In the genomic region with DNA sequence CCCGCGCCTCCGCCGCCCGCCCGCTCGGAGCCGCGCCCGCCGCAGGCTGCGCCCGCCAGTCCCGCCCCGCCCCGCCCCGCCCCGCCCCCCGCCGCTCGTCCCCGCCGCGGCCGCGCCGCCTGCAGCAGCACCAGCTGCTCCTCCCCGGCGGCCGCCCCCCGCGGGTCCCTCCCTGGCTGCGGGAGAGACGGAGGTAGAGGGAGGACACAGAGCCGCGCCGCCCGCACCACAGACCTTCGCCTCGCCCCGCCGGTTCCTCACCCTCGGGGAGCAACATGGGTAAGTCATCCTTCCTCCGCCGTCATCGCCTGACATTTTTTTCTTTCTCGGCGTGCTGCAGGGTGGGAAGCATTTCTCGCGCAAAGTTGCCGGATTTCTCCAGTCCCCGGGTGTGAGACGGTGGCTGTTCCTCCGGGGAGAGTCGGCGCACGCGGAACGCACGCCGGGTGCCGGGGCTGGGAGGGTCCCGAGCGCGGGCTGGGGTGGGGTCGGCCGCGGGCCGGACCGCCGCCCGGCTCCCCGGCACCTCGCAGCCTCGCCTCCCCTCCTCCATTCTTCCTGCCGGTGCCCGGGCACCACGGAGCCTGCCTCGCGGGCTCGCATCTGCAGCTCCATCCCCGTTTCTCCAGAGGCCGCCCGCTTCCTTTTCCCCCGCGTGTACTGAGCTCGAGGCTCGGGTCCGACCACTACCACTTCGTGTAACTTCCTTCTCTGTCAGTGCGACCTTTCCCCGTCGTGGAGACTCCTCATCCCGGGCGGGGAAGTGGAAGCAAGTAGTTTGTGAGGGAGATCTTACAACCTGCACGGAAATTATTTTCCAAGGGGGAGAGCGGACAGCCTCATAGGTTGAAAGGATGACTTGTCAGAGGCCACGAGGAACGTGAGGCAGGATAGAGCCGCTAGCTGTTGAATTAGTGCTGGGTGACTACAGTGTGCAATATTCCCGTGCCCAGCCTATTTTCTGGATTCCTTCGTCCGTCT, we compare ENCODE assay signal across 8 cellular contexts. TPM values are rescaled to one million over a fixed set of nuclear protein-coding genes. Genes with fewer than 3 reads are reported as not detected.
DNase-seq lines count a peak whose midpoint lies in the region; ATAC-seq and TF ChIP-seq lines count a peak whose summit lies in the region.

TSS of gene RAP1GDS1 (plus strand) at position 94 of the 981 bp plus-strand sequence. CDS start at position 276, 182 bp downstream.

- TF ChIP-seq RAD21 in neural cell (conservative IDR thresholded peaks at IDR 0.05): no peak

- no peaks in the 10 kb centered on the region for H3K27me3 ChIP-seq in OCI-LY3 (ENCODE audit: low read depth, low read length)
- H3K27me3 ChIP-seq in neural cell (ENCODE audit: insufficient read depth, low read depth, low read length): no peaks in the 10 kb centered on the region

- no peaks in the 10 kb centered on the region for H3K9me3 ChIP-seq in OCI-LY3 (ENCODE audit: insufficient read depth, low read length)
- H3K9me3 ChIP-seq in neural cell (ENCODE audit: low read length): no peaks in the 10 kb centered on the region

- H3K27ac Mint-ChIP-seq in activated T-helper 2 cell treated with anti-CD3 and anti-CD28 coated beads, Interferon-gamma antibody, Interleukin-2, Interleukin-4, amounts not matched to agents 10 μg/mL and 5 μg/mL and 100 μg/mL, durations not matched to agents 14 hours and 24 hours and 36 hours: peak within 1 kb of the TSS; percentile 99

- peak within 1 kb of the TSS; percentile 90 for H3K4me2 ChIP-seq in OCI-LY3 (ENCODE audit: low read length)
- H3K4me2 ChIP-seq in neural cell (ENCODE audit: low read length): peak within 1 kb of the TSS; percentile 67

- peaks cover 4% of the 10 kb centered on the region for H3K9me3 Mint-ChIP-seq in activated T-helper 2 cell treated with anti-CD3 and anti-CD28 coated beads, Interferon-gamma antibody, Interleukin-2, Interleukin-4, amounts not matched to agents 10 μg/mL and 5 μg/mL and 100 μg/mL, durations not matched to agents 14 hours and 24 hours and 36 hours

- H3K27ac ChIP-seq in OCI-LY3 (ENCODE audit: low read length) (peak within 1 kb of the TSS; percentile 69), neural cell (ENCODE audit: low read length) (peak within 1 kb of the TSS; percentile 98), substantia nigra (ENCODE audit: low read depth, low read length, poor library complexity, severe bottlenecking) (peak within 1 kb of the TSS; percentile 94)

- H3K27me3 Mint-ChIP-seq in activated T-helper 2 cell treated with anti-CD3 and anti-CD28 coated beads, Interferon-gamma antibody, Interleukin-2, Interleukin-4, amounts not matched to agents 10 μg/mL and 5 μg/mL and 100 μg/mL, durations not matched to agents 14 hours and 24 hours and 36 hours (ENCODE audit: low read depth): no peaks in the 10 kb centered on the region

- peaks cover 44% of the 10 kb centered on the region for H3K4me1 Mint-ChIP-seq in activated T-helper 2 cell treated with anti-CD3 and anti-CD28 coated beads, Interferon-gamma antibody, Interleukin-2, Interleukin-4, amounts not matched to agents 10 μg/mL and 5 μg/mL and 100 μg/mL, durations not matched to agents 14 hours and 24 hours and 36 hours (ENCODE audit: low read depth)

- H3K4me1 ChIP-seq in OCI-LY3 (ENCODE audit: low read length): peaks cover 27% of the 10 kb centered on the region

- peak within 1 kb of the TSS; percentile 61; the same call in 1 of the 2 replicates for H2AFZ ChIP-seq in OCI-LY3 (ENCODE audit: low read depth, low read length)
- peak within 1 kb of the TSS; percentile 77 for H2AFZ ChIP-seq in neural cell (ENCODE audit: low read depth, low read length)

- peak; percentile 9 to 81 (median 65) for DNase-seq in C1 segment of cervical spinal cord (lab: John Stamatoyannopoulos, UW)
- DNase-seq in activated T-helper 2 cell treated with anti-CD3 and anti-CD28 coated beads, Interferon-gamma antibody, Interleukin-2, Interleukin-4, amounts not matched to agents 10 μg/mL and 5 μg/mL and 100 μg/mL, durations not matched to agents 14 hours and 24 hours and 36 hours (ENCODE audit: low spot score): peak; percentile 27
- DNase-seq in foreskin fibroblast: peak; percentile 66 to 80
- peak in 47 of 49 donors; percentile 12 to 92 (median 54) for DNase-seq in substantia nigra (lab: John Stamatoyannopoulos, UW)

- TF ChIP-seq CTCF in OCI-LY3 (IDR thresholded peaks at IDR 0.05; ENCODE audit: low read depth, low read length) (no peak), foreskin fibroblast (IDR thresholded peaks at IDR 0.05; ENCODE audit: low read depth, low read length) (no peak), neural cell (IDR thresholded peaks at IDR 0.05; ENCODE audit: poor library complexity, severe bottlenecking) (no peak)

- H3K9me2 ChIP-seq in neural cell (ENCODE audit: insufficient read depth, low read length): no peaks in the 10 kb centered on the region

- peaks cover 29% of the 10 kb centered on the region for H3K36me3 Mint-ChIP-seq in activated T-helper 2 cell treated with anti-CD3 and anti-CD28 coated beads, Interferon-gamma antibody, Interleukin-2, Interleukin-4, amounts not matched to agents 10 μg/mL and 5 μg/mL and 100 μg/mL, durations not matched to agents 14 hours and 24 hours and 36 hours (ENCODE audit: low read depth)

- peak within 1 kb of the TSS; percentile 92 for H3K9ac ChIP-seq in OCI-LY3 (ENCODE audit: low read length)
- H3K9ac ChIP-seq in neural cell (ENCODE audit: low read length): peak within 1 kb of the TSS; percentile 97

- intact Hi-C loops in activated T-helper 2 cell treated with anti-CD3 and anti-CD28 coated beads, Interferon-gamma antibody, Interleukin-2, Interleukin-4, amounts not matched to agents 10 μg/mL and 5 μg/mL and 100 μg/mL, durations not matched to agents 14 hours and 24 hours and 36 hours (cut with micrococcal nuclease): loop anchor here (1.0 to 10.0 kb wide), 11 partner anchors 13 to 1301 kb away; partner anchors contain the start of genes METAP1, STPG2 and TRMT10A

- H3F3A ChIP-seq in neural cell (ENCODE audit: insufficient read depth, low read length, poor library complexity, severe bottlenecking): peaks cover 2% of the 10 kb centered on the region

- TF ChIP-seq EP300 in neural cell (conservative IDR thresholded peaks at IDR 0.05; ENCODE audit: poor library complexity, severe bottlenecking): no peak

- ATAC-seq in GM19328 (IDR thresholded peaks at IDR 0.05; ENCODE audit: unreplicated experiment): peak; percentile 7
- peak; percentile 0 for ATAC-seq in HG03457 (IDR thresholded peaks at IDR 0.05; ENCODE audit: unreplicated experiment)

- H4K20me1 ChIP-seq in OCI-LY3 (ENCODE audit: insufficient read depth, low read length): peaks cover 30% of the 10 kb centered on the region
- no peaks in the 10 kb centered on the region for H4K20me1 ChIP-seq in neural cell (ENCODE audit: insufficient read depth)

- H3K4me3 ChIP-seq in OCI-LY3 (ENCODE audit: low read length) (peak within 1 kb of the TSS; percentile 95), foreskin fibroblast (ENCODE audit: low read depth in 1 of 2, low read length in 2 of 2) (peak within 1 kb of the TSS; percentile 81 to 82), neural cell (ENCODE audit: low read length) (peak within 1 kb of the TSS; percentile 95)

- H3K36me3 ChIP-seq in OCI-LY3 (replicated peaks; ENCODE audit: low read depth, low read length) (peaks cover 17% of the 10 kb centered on the region), neural cell (ENCODE audit: insufficient read depth, low read length) (no peaks in the 10 kb centered on the region)

- H3K79me2 ChIP-seq in OCI-LY3 (ENCODE audit: low read length): peaks cover 70% of the 10 kb centered on the region
- peaks cover 30% of the 10 kb centered on the region for H3K79me2 ChIP-seq in neural cell (replicated peaks; ENCODE audit: insufficient read depth, low read length)

- H3K4me3 Mint-ChIP-seq in activated T-helper 2 cell treated with anti-CD3 and anti-CD28 coated beads, Interferon-gamma antibody, Interleukin-2, Interleukin-4, amounts not matched to agents 10 μg/mL and 5 μg/mL and 100 μg/mL, durations not matched to agents 14 hours and 24 hours and 36 hours (ENCODE audit: low read depth): peak within 1 kb of the TSS; percentile 99

TF ChIP-seq in neural cell, 6 proteins besides CTCF, POLR2A, EP300 and RAD21:
- TF ChIP-seq SMC3 (conservative IDR thresholded peaks at IDR 0.05; ENCODE audit: poor library complexity) (peak; percentile 32), POLR2AphosphoS5 (IDR thresholded peaks at IDR 0.05) (peak; percentile 35), TAF1 (IDR thresholded peaks at IDR 0.05; ENCODE audit: low read depth) (peak; percentile 15), MXI1 (conservative IDR thresholded peaks at IDR 0.05; ENCODE audit: poor library complexity, severe bottlenecking) (peak; percentile 89), EZH2 (IDR thresholded peaks at IDR 0.05; ENCODE audit: borderline replicate concordance, insufficient read depth, low read length, poor library complexity, severe bottlenecking) (no peak)
- TF ChIP-seq, protein P1, sequence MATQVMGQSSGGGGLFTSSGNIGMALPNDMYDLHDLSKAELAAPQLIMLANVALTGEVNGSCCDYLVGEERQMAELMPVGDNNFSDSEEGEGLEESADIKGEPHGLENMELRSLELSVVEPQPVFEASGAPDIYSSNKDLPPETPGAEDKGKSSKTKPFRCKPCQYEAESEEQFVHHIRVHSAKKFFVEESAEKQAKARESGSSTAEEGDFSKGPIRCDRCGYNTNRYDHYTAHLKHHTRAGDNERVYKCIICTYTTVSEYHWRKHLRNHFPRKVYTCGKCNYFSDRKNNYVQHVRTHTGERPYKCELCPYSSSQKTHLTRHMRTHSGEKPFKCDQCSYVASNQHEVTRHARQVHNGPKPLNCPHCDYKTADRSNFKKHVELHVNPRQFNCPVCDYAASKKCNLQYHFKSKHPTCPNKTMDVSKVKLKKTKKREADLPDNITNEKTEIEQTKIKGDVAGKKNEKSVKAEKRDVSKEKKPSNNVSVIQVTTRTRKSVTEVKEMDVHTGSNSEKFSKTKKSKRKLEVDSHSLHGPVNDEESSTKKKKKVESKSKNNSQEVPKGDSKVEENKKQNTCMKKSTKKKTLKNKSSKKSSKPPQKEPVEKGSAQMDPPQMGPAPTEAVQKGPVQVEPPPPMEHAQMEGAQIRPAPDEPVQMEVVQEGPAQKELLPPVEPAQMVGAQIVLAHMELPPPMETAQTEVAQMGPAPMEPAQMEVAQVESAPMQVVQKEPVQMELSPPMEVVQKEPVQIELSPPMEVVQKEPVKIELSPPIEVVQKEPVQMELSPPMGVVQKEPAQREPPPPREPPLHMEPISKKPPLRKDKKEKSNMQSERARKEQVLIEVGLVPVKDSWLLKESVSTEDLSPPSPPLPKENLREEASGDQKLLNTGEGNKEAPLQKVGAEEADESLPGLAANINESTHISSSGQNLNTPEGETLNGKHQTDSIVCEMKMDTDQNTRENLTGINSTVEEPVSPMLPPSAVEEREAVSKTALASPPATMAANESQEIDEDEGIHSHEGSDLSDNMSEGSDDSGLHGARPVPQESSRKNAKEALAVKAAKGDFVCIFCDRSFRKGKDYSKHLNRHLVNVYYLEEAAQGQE (IDR thresholded peaks at IDR 0.05; ENCODE audit: borderline replicate concordance): no peak

RNA-seq across cellular contexts. Expression of gene RAP1GDS1, which starts in this region (rescaled TPM):
- 64.2 and 64.3 TPM in 2 replicates for total RNA-seq in activated T-helper 2 cell treated with anti-CD3 and anti-CD28 coated beads, Interferon-gamma antibody, Interleukin-2, Interleukin-4, amounts not matched to agents 10 μg/mL and 5 μg/mL and 100 μg/mL, durations not matched to agents 14 hours and 24 hours and 36 hours
- 41.1 and 45.3 TPM in 2 replicates for polyA plus RNA-seq in neural cell
- 81.1 and 82.0 TPM in 2 replicates for polyA minus RNA-seq in neural cell

Comparison
In these comparisons a context has a peak if more than half of its experiments do, and no peak if none do; other contexts are left out.
1. Peak in every context shown above with its lines: DNase-seq, ATAC-seq, H3K4me3 ChIP-seq and H3K27ac ChIP-seq.